In genomic region chrX:136199365-136199764, GRCh38 we compare ENCODE assay signal across 15 cellular contexts. TPM values are rescaled to one million over a fixed set of nuclear protein-coding genes. Genes with fewer than 3 reads are reported as not detected.
DNase-seq lines count a peak whose midpoint lies in the region; ATAC-seq and TF ChIP-seq lines count a peak whose summit lies in the region.
"Had no signal": no experiment of that assay in that cellular context is flagged by ENCODE, and none has a peak within 500 bp of the region (broad histone marks: within the 10 kb centered on the region; RNA-seq: fewer than 3 reads in every experiment).

No MANE protein-coding gene starts in this region.

- peak overlapping the region; percentile 36 for H3K4me2 ChIP-seq in skeletal muscle satellite cell (ENCODE audit: low read length)

- ATAC-seq in GM19324 (IDR thresholded peaks at IDR 0.05; ENCODE audit: low FRiP score, unreplicated experiment) = no peak
- ATAC-seq in stimulated activated naive CD8-positive, alpha-beta T cell treated with anti-CD3 and anti-CD28 coated beads, Interleukin-15, amount 100 ng/mL, for 72 hours = no peak
- ATAC-seq: activated CD8-positive, alpha-beta memory T cell treated with anti-CD3 and anti-CD28 coated beads, Interleukin-2, amount 10 ng/mL, durations not matched to agents 7 days and 5 days; SK-N-SH treated with all-trans-retinoic acid at 6 μM for 48 hours had no signal

- H3K9ac ChIP-seq in skeletal muscle satellite cell (ENCODE audit: low read depth, low read length) = peak overlapping the region; percentile 54

- no peak for TF ChIP-seq EP300 in tibial nerve (IDR thresholded peaks at IDR 0.05)

- H3K27ac Mint-ChIP-seq in stimulated activated naive CD8-positive, alpha-beta T cell treated with anti-CD3 and anti-CD28 coated beads, Interleukin-15, amount 100 ng/mL, for 72 hours = no peak overlapping the region
- H3K27ac Mint-ChIP-seq: activated CD8-positive, alpha-beta memory T cell treated with anti-CD3 and anti-CD28 coated beads, Interleukin-2, amount 10 ng/mL, durations not matched to agents 7 days and 5 days; activated naive CD4-positive, alpha-beta T cell treated with anti-CD3 and anti-CD28 coated beads, Interleukin-2, amount 10 ng/mL, durations not matched to agents 7 days and 5 days had no signal

- no peaks in the 10 kb centered on the region for H3K9me3 Mint-ChIP-seq in stimulated activated naive CD8-positive, alpha-beta T cell treated with anti-CD3 and anti-CD28 coated beads, Interleukin-15, amount 100 ng/mL, for 72 hours
- H3K9me3 Mint-ChIP-seq: activated naive CD4-positive, alpha-beta T cell treated with anti-CD3 and anti-CD28 coated beads, Interleukin-2, amount 10 ng/mL, durations not matched to agents 7 days and 5 days had no signal

- TF ChIP-seq POLR2A in tibial nerve (IDR thresholded peaks at IDR 0.05) = no peak

- peak; percentile 43 for DNase-seq in EH (ENCODE audit: low read depth)
- DNase-seq in NCI-H69 (lab: John Stamatoyannopoulos, UW) = peak; percentile 10
- DNase-seq in fibroblast of villous mesenchyme (ENCODE audit: low read depth) = peak; percentile 35
- DNase-seq in stimulated activated naive CD8-positive, alpha-beta T cell treated with anti-CD3 and anti-CD28 coated beads, Interleukin-15, amount 100 ng/mL, for 72 hours = no peak
- DNase-seq in tibial nerve (ENCODE audit: low spot score in 2 of 2) = no peak
- no peak for DNase-seq in NCI-H2081 treated with DMSO at 0.1 percent for 48 hours (lab: John Stamatoyannopoulos, UW)
- DNase-seq: activated CD8-positive, alpha-beta memory T cell treated with anti-CD3 and anti-CD28 coated beads, Interleukin-2, amount 10 ng/mL, durations not matched to agents 7 days and 5 days; activated naive CD4-positive, alpha-beta T cell treated with anti-CD3 and anti-CD28 coated beads, Interleukin-2, amount 10 ng/mL, durations not matched to agents 7 days and 5 days; BE2C; caudate nucleus; MM.1S had no signal

- H3K36me3 ChIP-seq in skeletal muscle satellite cell (ENCODE audit: insufficient read depth, low read length) = no peaks in the 10 kb centered on the region
- no peaks in the 10 kb centered on the region for H3K36me3 ChIP-seq in tibial nerve
- H3K36me3 ChIP-seq: BE2C, neutrophil had no signal

- peaks cover 21% of the 10 kb centered on the region for H3K4me1 Mint-ChIP-seq in stimulated activated naive CD8-positive, alpha-beta T cell treated with anti-CD3 and anti-CD28 coated beads, Interleukin-15, amount 100 ng/mL, for 72 hours

- H3K4me3 ChIP-seq in fibroblast of villous mesenchyme (ENCODE audit: low read depth, low read length) (no peak overlapping the region), skeletal muscle satellite cell (ENCODE audit: low read length) (no peak overlapping the region), tibial nerve (no peak overlapping the region)

- H3K27ac ChIP-seq in tibial nerve = peak overlapping the region in 1 of 4 donors; percentile 63
- H3K27ac ChIP-seq: neutrophil had no signal

- H3K4me1 ChIP-seq in skeletal muscle satellite cell (ENCODE audit: control insufficient read depth, insufficient read depth, low read length) (peaks cover 64% of the 10 kb centered on the region), tibial nerve (peaks cover 0 to 44% (median 6%) of the 10 kb centered on the region in 4 donors)
- H3K4me1 ChIP-seq: BE2C had no signal

- H3K27me3 Mint-ChIP-seq in stimulated activated naive CD8-positive, alpha-beta T cell treated with anti-CD3 and anti-CD28 coated beads, Interleukin-15, amount 100 ng/mL, for 72 hours = no peaks in the 10 kb centered on the region
- H3K27me3 Mint-ChIP-seq: activated CD8-positive, alpha-beta memory T cell treated with anti-CD3 and anti-CD28 coated beads, Interleukin-2, amount 10 ng/mL, durations not matched to agents 7 days and 5 days; activated naive CD4-positive, alpha-beta T cell treated with anti-CD3 and anti-CD28 coated beads, Interleukin-2, amount 10 ng/mL, durations not matched to agents 7 days and 5 days had no signal

- no peak for TF ChIP-seq CTCF in fibroblast of villous mesenchyme (IDR thresholded peaks at IDR 0.05; ENCODE audit: insufficient read depth, low read depth, low read length)
- TF ChIP-seq CTCF in tibial nerve (IDR thresholded peaks at IDR 0.05) = no peak

- H3K9me3 ChIP-seq in skeletal muscle satellite cell (replicated peaks; ENCODE audit: low read length) (no peaks in the 10 kb centered on the region), tibial nerve (no peaks in the 10 kb centered on the region)
- H3K9me3 ChIP-seq: BE2C, neutrophil had no signal

- H3K4me3 Mint-ChIP-seq in stimulated activated naive CD8-positive, alpha-beta T cell treated with anti-CD3 and anti-CD28 coated beads, Interleukin-15, amount 100 ng/mL, for 72 hours = no peak overlapping the region
- H3K4me3 Mint-ChIP-seq: activated CD8-positive, alpha-beta memory T cell treated with anti-CD3 and anti-CD28 coated beads, Interleukin-2, amount 10 ng/mL, durations not matched to agents 7 days and 5 days; activated naive CD4-positive, alpha-beta T cell treated with anti-CD3 and anti-CD28 coated beads, Interleukin-2, amount 10 ng/mL, durations not matched to agents 7 days and 5 days had no signal

- H3K27me3 ChIP-seq in skeletal muscle satellite cell (ENCODE audit: control insufficient read depth, insufficient read depth, low read length) (no peaks in the 10 kb centered on the region), tibial nerve (no peaks in the 10 kb centered on the region)
- H3K27me3 ChIP-seq: BE2C, neutrophil had no signal

- WGBS in tibial nerve, 2 donors = 57 to 59% methylated on average over 4 of the region's 4 CpGs

RNA-seq across cellular contexts. Expression of gene MAP7D3, which starts 51.8 kb away (rescaled TPM):
- total RNA-seq in fibroblast of villous mesenchyme (14.5 and 19.9 TPM in 2 replicates), tibial nerve (10 to 100 TPM; 19.7 to 32.7 (median 22.8) TPM)
- total RNA-seq in skeletal muscle satellite cell (2012; rRNA removed) = 15.1 and 21.0 TPM in 2 replicates

RNA-seq across cellular contexts. Expression of gene FHL1, which starts 52.0 kb away (rescaled TPM):
- total RNA-seq in fibroblast of villous mesenchyme (69.6 and 104 TPM in 2 replicates), tibial nerve (100 to 1,000 TPM; 246 to 749 (median 333) TPM)
- 13.7 and 40.4 TPM in 2 replicates for total RNA-seq in skeletal muscle satellite cell (2012; rRNA removed)

Comparison
In these comparisons a context has a peak if more than half of its experiments do, and no peak if none do; other contexts are left out.
1. DNase-seq: peak in EH (single experiment), NCI-H69 (single experiment) and fibroblast of villous mesenchyme (single experiment); none in stimulated activated naive CD8-positive, alpha-beta T cell treated with anti-CD3 and anti-CD28 coated beads, Interleukin-15, amount 100 ng/mL, for 72 hours (0 of 2), tibial nerve (0 of 2) and NCI-H2081 treated with DMSO at 0.1 percent for 48 hours (single experiment).